ENCODE assay signal across 12 cellular contexts in genomic region chr2:150476809-150477302, GRCh38. TPM values are rescaled to one million over a fixed set of nuclear protein-coding genes. Genes with fewer than 3 reads are reported as not detected.
DNase-seq lines count a peak whose midpoint lies in the region; ATAC-seq, FAIRE-seq and TF ChIP-seq lines count a peak whose summit lies in the region.
"Had no signal": no experiment of that assay in that cellular context is flagged by ENCODE, and none has a peak within 500 bp of the region (broad histone marks: within the 10 kb centered on the region; RNA-seq: fewer than 3 reads in every experiment).

No MANE protein-coding gene starts in this region.

- H3K9me3 ChIP-seq in gastrocnemius medialis, result no peaks in the 10 kb centered on the region

- H3K4me3 ChIP-seq in gastrocnemius medialis, result no peak overlapping the region

- peaks cover 60 to 66% of the 10 kb centered on the region in 2 donors for H3K4me1 ChIP-seq in gastrocnemius medialis

- H3K27me3 ChIP-seq in gastrocnemius medialis, result no peaks in the 10 kb centered on the region

- in situ Hi-C loops in gastrocnemius medialis (cut with MboI; ENCODE audit: low sequenced_read_pairs in 4 of 4), result loop anchor here in 1 of 4 donors (25.0 kb wide), 1 partner anchor 665 kb away; no protein-coding TSS in a partner anchor

- no peak for TF ChIP-seq POLR2A in gastrocnemius medialis (IDR thresholded peaks at IDR 0.05)

- ATAC-seq in left ventricle myocardium superior (peak; percentile 14), gastrocnemius medialis (no peak)
- ATAC-seq: HCT116 had no signal

- no peaks in the 10 kb centered on the region for H3K36me3 ChIP-seq in gastrocnemius medialis

- peak; percentile 23 for DNase-seq in GM04504 (ENCODE audit: low read depth)
- DNase-seq in amniotic epithelial cell (ENCODE audit: low read depth), result peak; percentile 25
- no peak for DNase-seq in left ventricle myocardium superior
- DNase-seq in gastrocnemius medialis, result no peak
- no peak for DNase-seq in kidney glomerular epithelial cell (lab: John Stamatoyannopoulos, UW)
- no peak for DNase-seq in frontal cortex (ENCODE audit: low spot score in 2 of 2)
- DNase-seq in head of caudate nucleus, result no peak
- no peak for DNase-seq in activated T-cell treated with anti-CD3 and anti-CD28 coated beads, Interleukin-2, amount 50 U/mL, for 48 hours
- DNase-seq: activated CD8-positive, alpha-beta memory T cell treated with anti-CD3 and anti-CD28 coated beads for 24 hours; central memory CD4-positive, alpha-beta T cell; NCI-H187 treated with DMSO at 0.1 percent for 48 hours had no signal

- no peak for FAIRE-seq in frontal cortex (lab: Jason Lieb, UNC)

- TF ChIP-seq CTCF in gastrocnemius medialis (IDR thresholded peaks at IDR 0.05 in 4 of 5, conservative IDR thresholded peaks at IDR 0.05 in 1 of 5), result no peak

- intact Hi-C loops in left ventricle myocardium superior (cut with micrococcal nuclease) (no loop called here), gastrocnemius medialis (cut with DNase I; ENCODE audit: low total_unique reads) (no loop called here), head of caudate nucleus (cut with DNase I) (no loop called here)

- peak overlapping the region; percentile 53 to 65 (median 58) for H3K27ac ChIP-seq in gastrocnemius medialis

RNA-seq across cellular contexts. Expression of gene RND3, which starts 10.6 kb away (rescaled TPM):
- total RNA-seq in left ventricle myocardium superior, result 25.1 TPM
- 10 to 100 TPM in 3 of 4 donors, 1 to 10 TPM in 1; 2.1 to 14.9 (median 12.3) TPM for total RNA-seq in gastrocnemius medialis
- 251 TPM for total RNA-seq in frontal cortex

Comparison
In these comparisons a context has a peak if more than half of its experiments do, and no peak if none do; other contexts are left out.
1. DNase-seq: peak in GM04504 (single experiment) and amniotic epithelial cell (single experiment); none in left ventricle myocardium superior (single experiment), gastrocnemius medialis (0 of 2), kidney glomerular epithelial cell (single experiment), frontal cortex (0 of 2), head of caudate nucleus (0 of 42) and activated T-cell treated with anti-CD3 and anti-CD28 coated beads, Interleukin-2, amount 50 U/mL, for 48 hours (0 of 2).